ENCODE assay signal across 9 cellular contexts in genomic region chr17:66965801-66966528, GRCh38. TPM values are rescaled to one million over a fixed set of nuclear protein-coding genes. Genes with fewer than 3 reads are reported as not detected.
DNase-seq lines count a peak whose midpoint lies in the region; ATAC-seq and TF ChIP-seq lines count a peak whose summit lies in the region.
"Had no signal": no experiment of that assay in that cellular context is flagged by ENCODE, and none has a peak within 500 bp of the region (broad histone marks: within the 10 kb centered on the region; RNA-seq: fewer than 3 reads in every experiment).

No MANE protein-coding gene starts in this region.

- peak overlapping the region; percentile 62 for H3K4me3 Mint-ChIP-seq in progenitor cell of endocrine pancreas (ENCODE audit: low read depth)

- no peaks in the 10 kb centered on the region for H3K9me3 Mint-ChIP-seq in progenitor cell of endocrine pancreas (ENCODE audit: low read depth)

- H3K27me3 Mint-ChIP-seq in progenitor cell of endocrine pancreas: peaks cover 62% of the 10 kb centered on the region

- peaks cover 17 to 33% (median 17%) of the 10 kb centered on the region in 3 donors for H3K4me1 ChIP-seq in esophagus squamous epithelium

- H3K27me3 ChIP-seq in esophagus squamous epithelium: peaks cover 9 to 99% (median 14%) of the 10 kb centered on the region in 4 donors

- H3K27ac Mint-ChIP-seq in progenitor cell of endocrine pancreas: no peak overlapping the region

- intact Hi-C loops in esophagus squamous epithelium (cut with DNase I): no loop called here

- H3K27ac ChIP-seq in esophagus squamous epithelium: no peak overlapping the region
- H3K27ac ChIP-seq: neutrophil had no signal

- H3K4me1 Mint-ChIP-seq in progenitor cell of endocrine pancreas (ENCODE audit: low read depth): peaks cover 2% of the 10 kb centered on the region

- TF ChIP-seq CTCF in GM10266 (IDR thresholded peaks at IDR 0.05; ENCODE audit: control insufficient read depth, insufficient read depth, low read depth, missing control alignments) (no peak), esophagus squamous epithelium (IDR thresholded peaks at IDR 0.05) (no peak), progenitor cell of endocrine pancreas (IDR thresholded peaks at IDR 0.05; ENCODE audit: unreplicated experiment) (no peak)

- DNase-seq in GM10266 (ENCODE audit: extremely low spot score) (peak; percentile 59), RPMI8226 (peak; percentile 85), esophagus squamous epithelium (lab: John Stamatoyannopoulos, UW) (no peak), progenitor cell of endocrine pancreas (ENCODE audit: low spot score, unreplicated experiment) (no peak), COLO829 (ENCODE audit: low spot score) (no peak), foreskin melanocyte (no peak), AML-193 (lab: John Stamatoyannopoulos, UW) (no peak)

- peak overlapping the region; percentile 22 to 64 (median 42) for H3K4me3 ChIP-seq in esophagus squamous epithelium

- no peaks in the 10 kb centered on the region for H3K36me3 Mint-ChIP-seq in progenitor cell of endocrine pancreas (ENCODE audit: insufficient read depth)

- TF ChIP-seq POLR2A in esophagus squamous epithelium (IDR thresholded peaks at IDR 0.05): no peak

- ATAC-seq in GM18502 (IDR thresholded peaks at IDR 0.05; ENCODE audit: poor library complexity, unreplicated experiment): no peak

- 0 to 2% methylated on average over 2 to 38 of the region's 48 CpGs for WGBS in esophagus squamous epithelium, 2 donors

- H3K9me3 ChIP-seq in esophagus squamous epithelium: no peaks in the 10 kb centered on the region
- H3K9me3 ChIP-seq: neutrophil had no signal

- no peaks in the 10 kb centered on the region for H3K36me3 ChIP-seq in esophagus squamous epithelium
- H3K36me3 ChIP-seq: neutrophil had no signal

RNA-seq across cellular contexts. Expression of gene CACNG4, which starts 1.5 kb away (rescaled TPM):
- under 1 TPM in 3 of 4 donors, not detected in 1; 0.08 to 0.38 (median 0.31) TPM for total RNA-seq in esophagus squamous epithelium
- 6.5 and 8.7 TPM in 2 replicates for total RNA-seq in progenitor cell of endocrine pancreas

Comparison
In these comparisons a context has a peak if more than half of its experiments do, and no peak if none do; other contexts are left out.
1. DNase-seq: peak in GM10266 (single experiment) and RPMI8226 (single experiment); none in esophagus squamous epithelium (single experiment), progenitor cell of endocrine pancreas (single experiment), COLO829 (single experiment), foreskin melanocyte (single experiment) and AML-193 (0 of 2).